Comparison of ENCODE assay signal across 1 cellular context in the genomic region with DNA sequence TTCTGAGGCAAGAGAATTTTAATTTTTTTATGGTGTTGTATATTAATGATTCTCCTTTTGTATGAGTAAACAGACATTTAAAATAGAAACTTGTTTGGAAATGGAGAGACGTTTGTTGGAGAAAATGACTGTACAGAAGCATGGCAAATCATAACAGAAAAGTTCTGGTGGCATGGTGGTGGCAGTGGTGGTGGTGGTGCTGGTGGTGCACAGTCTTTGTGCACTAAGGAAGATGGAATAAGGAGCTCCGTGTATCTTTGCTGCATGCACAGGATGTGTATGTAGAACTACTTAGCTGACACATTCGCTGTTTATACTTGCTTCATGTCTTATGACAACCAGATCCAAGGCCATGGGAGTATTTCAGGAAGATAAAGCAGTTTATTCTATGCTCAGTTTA.
TF ChIP-seq lines count a peak whose summit lies in the region.

No MANE protein-coding gene starts in this region.

TF ChIP-seq in IMR-90, 13 proteins besides CTCF, POLR2A, EP300 and RAD21:
- TF ChIP-seq MAFK (IDR thresholded peaks at IDR 0.05; ENCODE audit: low read depth, low read length) (no peak), CEBPB (IDR thresholded peaks at IDR 0.05; ENCODE audit: low read depth, low read length) (no peak), BHLHE40 (IDR thresholded peaks at IDR 0.05; ENCODE audit: low read depth, low read length) (no peak), RCOR1 (IDR thresholded peaks at IDR 0.05; ENCODE audit: insufficient replicate concordance, low read length) (no peak), MAZ (IDR thresholded peaks at IDR 0.05; ENCODE audit: borderline replicate concordance, low read depth, low read length) (no peak), RFX5 (IDR thresholded peaks at IDR 0.05; ENCODE audit: low read depth, low read length) (no peak), SMC3 (IDR thresholded peaks at IDR 0.05; ENCODE audit: low read depth, low read length) (no peak), NFE2L2 (IDR thresholded peaks at IDR 0.05; ENCODE audit: low read depth, low read length) (no peak), CHD1 (IDR thresholded peaks at IDR 0.05; ENCODE audit: low read depth, low read length) (no peak)
- TF ChIP-seq, protein P1, sequence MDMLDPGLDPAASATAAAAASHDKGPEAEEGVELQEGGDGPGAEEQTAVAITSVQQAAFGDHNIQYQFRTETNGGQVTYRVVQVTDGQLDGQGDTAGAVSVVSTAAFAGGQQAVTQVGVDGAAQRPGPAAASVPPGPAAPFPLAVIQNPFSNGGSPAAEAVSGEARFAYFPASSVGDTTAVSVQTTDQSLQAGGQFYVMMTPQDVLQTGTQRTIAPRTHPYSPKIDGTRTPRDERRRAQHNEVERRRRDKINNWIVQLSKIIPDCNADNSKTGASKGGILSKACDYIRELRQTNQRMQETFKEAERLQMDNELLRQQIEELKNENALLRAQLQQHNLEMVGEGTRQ (IDR thresholded peaks at IDR 0.05; ENCODE audit: low read depth, low read length) = no peak
- TF ChIP-seq, protein P2, sequence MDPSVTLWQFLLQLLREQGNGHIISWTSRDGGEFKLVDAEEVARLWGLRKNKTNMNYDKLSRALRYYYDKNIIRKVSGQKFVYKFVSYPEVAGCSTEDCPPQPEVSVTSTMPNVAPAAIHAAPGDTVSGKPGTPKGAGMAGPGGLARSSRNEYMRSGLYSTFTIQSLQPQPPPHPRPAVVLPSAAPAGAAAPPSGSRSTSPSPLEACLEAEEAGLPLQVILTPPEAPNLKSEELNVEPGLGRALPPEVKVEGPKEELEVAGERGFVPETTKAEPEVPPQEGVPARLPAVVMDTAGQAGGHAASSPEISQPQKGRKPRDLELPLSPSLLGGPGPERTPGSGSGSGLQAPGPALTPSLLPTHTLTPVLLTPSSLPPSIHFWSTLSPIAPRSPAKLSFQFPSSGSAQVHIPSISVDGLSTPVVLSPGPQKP (IDR thresholded peaks at IDR 0.05; ENCODE audit: borderline replicate concordance, low read depth, low read length) = no peak
